ENCODE assay signal across 8 cellular contexts in the genomic region with DNA sequence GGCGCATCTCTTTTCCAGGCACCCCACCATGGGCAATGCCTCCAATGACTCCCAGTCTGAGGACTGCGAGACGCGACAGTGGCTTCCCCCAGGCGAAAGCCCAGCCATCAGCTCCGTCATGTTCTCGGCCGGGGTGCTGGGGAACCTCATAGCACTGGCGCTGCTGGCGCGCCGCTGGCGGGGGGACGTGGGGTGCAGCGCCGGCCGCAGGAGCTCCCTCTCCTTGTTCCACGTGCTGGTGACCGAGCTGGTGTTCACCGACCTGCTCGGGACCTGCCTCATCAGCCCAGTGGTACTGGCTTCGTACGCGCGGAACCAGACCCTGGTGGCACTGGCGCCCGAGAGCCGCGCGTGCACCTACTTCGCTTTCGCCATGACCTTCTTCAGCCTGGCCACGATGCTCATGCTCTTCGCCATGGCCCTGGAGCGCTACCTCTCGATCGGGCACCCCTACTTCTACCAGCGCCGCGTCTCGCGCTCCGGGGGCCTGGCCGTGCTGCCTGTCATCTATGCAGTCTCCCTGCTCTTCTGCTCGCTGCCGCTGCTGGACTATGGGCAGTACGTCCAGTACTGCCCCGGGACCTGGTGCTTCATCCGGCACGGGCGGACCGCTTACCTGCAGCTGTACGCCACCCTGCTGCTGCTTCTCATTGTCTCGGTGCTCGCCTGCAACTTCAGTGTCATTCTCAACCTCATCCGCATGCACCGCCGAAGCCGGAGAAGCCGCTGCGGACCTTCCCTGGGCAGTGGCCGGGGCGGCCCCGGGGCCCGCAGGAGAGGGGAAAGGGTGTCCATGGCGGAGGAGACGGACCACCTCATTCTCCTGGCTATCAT. TPM values are rescaled to one million over a fixed set of nuclear protein-coding genes. Genes with fewer than 3 reads are reported as not detected.
DNase-seq lines count a peak whose midpoint lies in the region; ATAC-seq and TF ChIP-seq lines count a peak whose summit lies in the region.

No MANE protein-coding gene starts in this region.

- no peak for TF ChIP-seq POLR2A in body of pancreas (IDR thresholded peaks at IDR 0.05)

- H3K27ac ChIP-seq in body of pancreas: peak overlapping the region in 2 of 4 donors; percentile 3 to 46

- intact Hi-C loops in body of pancreas (cut with DNase I): no loop called here

- no peak for TF ChIP-seq CTCF in body of pancreas (IDR thresholded peaks at IDR 0.05)

- no peaks in the 10 kb centered on the region for H3K9me3 ChIP-seq in body of pancreas

- H3K9me3 Mint-ChIP-seq in T-cell: no peaks in the 10 kb centered on the region

- H3K4me3 Mint-ChIP-seq in T-cell: peak overlapping the region; percentile 99 to 100 (median 99)

- 1 to 3% methylated on average over 27 to 64 of the region's 67 CpGs for WGBS in body of pancreas, 2 donors

- H3K27me3 Mint-ChIP-seq in T-cell: peaks cover 0 to 6% of the 10 kb centered on the region in 2 donors

- ATAC-seq in T-cell (replicated peaks in 1 of 4) (peak; percentile 38 to 51 (median 44)), body of pancreas (peak; percentile 35), GM18870 (IDR thresholded peaks at IDR 0.05; ENCODE audit: unreplicated experiment) (no peak), GM21390 (IDR thresholded peaks at IDR 0.05; ENCODE audit: unreplicated experiment) (no peak)

- DNase-seq in CD1c-positive myeloid dendritic cell (ENCODE audit: extremely low spot score) (peak; percentile 54), HCEC 1CT (peak; percentile 41), T-cell (peak in 28 of 34 experiments; percentile 4 to 44 (median 22)), body of pancreas (peak in 3 of 4 donors; percentile 16 to 20 (median 18)), iris pigment epithelial cell (ENCODE audit: low read depth) (peak; percentile 43)
- peak in 2 of 3 donors; percentile 10 to 30 for DNase-seq in stimulated activated CD4-positive, alpha-beta T cell treated with anti-CD3 and anti-CD28 coated beads, Interleukin-12 subunit alpha, Interleukin-12 subunit beta, amount 100 ng/mL, for 48 hours (ENCODE audit: low read depth in 2 of 3, low spot score in 1 of 3)

- peaks cover 18% of the 10 kb centered on the region for H3K4me1 ChIP-seq in body of pancreas

- H3K4me3 ChIP-seq in body of pancreas: peak overlapping the region; percentile 2 to 24

- H3K27me3 ChIP-seq in body of pancreas: peaks cover 0 to 6% of the 10 kb centered on the region in 2 donors

- POLR2A ChIA-PET in T-cell (lab: Charles Lee): interaction anchor here in 1 of 2 donors (0.7 kb wide), 1 partner anchor 32 kb away, joined by 3 read pairs; no protein-coding TSS in a partner anchor

- no peaks in the 10 kb centered on the region for H3K36me3 ChIP-seq in body of pancreas (replicated peaks in 1 of 2; ENCODE audit: insufficient read depth in 1 of 2, low read depth in 2 of 2)

- peaks cover 83 to 88% (median 86%) of the 10 kb centered on the region in 3 donors for H3K4me1 Mint-ChIP-seq in T-cell

- H3K27ac Mint-ChIP-seq in T-cell: peak overlapping the region; percentile 95 to 98

- peaks cover 24% of the 10 kb centered on the region for H3K36me3 Mint-ChIP-seq in T-cell

- CTCF ChIA-PET in T-cell (lab: Charles Lee): interaction anchor here in 1 of 2 donors (1.1 kb wide), 1 partner anchor 86 kb away, joined by 4 read pairs; no protein-coding TSS in a partner anchor

RNA-seq across cellular contexts. Expression of gene PTGER2, which starts 0.6 kb away (rescaled TPM):
- total RNA-seq in T-cell: 10 to 100 TPM; 38.8 to 68.0 (median 54.7) TPM
- total RNA-seq in body of pancreas: 1 to 10 TPM in 1 of 2 donors, not detected in 1; 2.3 TPM

RNA-seq across cellular contexts. Expression of gene PTGDR, which starts 47.2 kb away (rescaled TPM):
- 1 to 10 TPM; 1.8 to 8.9 (median 5.2) TPM for total RNA-seq in T-cell
- total RNA-seq in body of pancreas: under 1 TPM in 1 of 2 donors, not detected in 1; 0.26 TPM

Comparison
In these comparisons a context has a peak if more than half of its experiments do, and no peak if none do; other contexts are left out.
1. ATAC-seq: peak in T-cell (4 of 4) and body of pancreas (single experiment); none in GM18870 (single experiment) and GM21390 (single experiment).
2. RNA of gene PTGER2, which starts 0.6 kb away (total RNA-seq): 38.8 to 68.0 TPM in T-cell; 2.3 TPM in body of pancreas; every median in the first group is over 10 times any median in the second.
3. Peak in every context shown above with its lines, with median percentiles within 50 percentile points of each other: DNase-seq.